22 cellular contexts compared by ENCODE assay signal in genomic region chr6:24546432-24546831, GRCh38. TPM values are rescaled to one million over a fixed set of nuclear protein-coding genes. Genes with fewer than 3 reads are reported as not detected.
DNase-seq lines count a peak whose midpoint lies in the region; ATAC-seq and TF ChIP-seq lines count a peak whose summit lies in the region.
"Had no signal": no experiment of that assay in that cellular context is flagged by ENCODE, and none has a peak within 500 bp of the region (broad histone marks: within the 10 kb centered on the region; RNA-seq: fewer than 3 reads in every experiment).

No MANE protein-coding gene starts in this region.

- H3K4me1 ChIP-seq in heart left ventricle: peaks cover 0 to 7% (median 0%) of the 10 kb centered on the region in 12 donors
- peaks cover 0 to 5% of the 10 kb centered on the region in 2 donors for H3K4me1 ChIP-seq in naive thymus-derived CD4-positive, alpha-beta T cell (ENCODE audit: control insufficient read depth in 2 of 2, insufficient read depth in 2 of 2, low read length in 2 of 2)

- H3K36me3 Mint-ChIP-seq in naive thymus-derived CD4-positive, alpha-beta T cell: peaks cover 0 to 4% (median 0%) of the 10 kb centered on the region in 5 donors
- H3K36me3 Mint-ChIP-seq: CD14-positive monocyte had no signal

- peak; percentile 6 for DNase-seq in DMS 273 (lab: John Stamatoyannopoulos, UW; ENCODE audit: unreplicated experiment)
- DNase-seq in DMS 273 treated with DMSO at 0.1 percent for 48 hours (lab: John Stamatoyannopoulos, UW): no peak
- no peak for DNase-seq in heart left ventricle
- DNase-seq in left cardiac atrium: no peak
- peak; percentile 48 to 87 for DNase-seq in NCI-H524 (lab: John Stamatoyannopoulos, UW)
- DNase-seq in occipital lobe (lab: John Stamatoyannopoulos, UW): peak; percentile 6
- DNase-seq in naive thymus-derived CD4-positive, alpha-beta T cell: no peak
- DNase-seq: BE2C, Calu3, COR-L47, DMS79, EL, GDM1, GM23248, H9 had no signal

- no peak overlapping the region for H3K27ac ChIP-seq in heart left ventricle
- H3K27ac ChIP-seq in naive thymus-derived CD4-positive, alpha-beta T cell (ENCODE audit: low read depth, low read length): no peak overlapping the region
- H3K27ac ChIP-seq: 22Rv1; BLaER1 treated with 17β-estradiol and CSF1 and Interleukin-3, amounts not matched to agents 10 nM and 100 nM; GM23248 had no signal

- H3K4me3 ChIP-seq in heart left ventricle: no peak overlapping the region
- H3K4me3 ChIP-seq in naive thymus-derived CD4-positive, alpha-beta T cell (ENCODE audit: low read length): no peak overlapping the region
- H3K4me3 ChIP-seq: BLaER1 treated with 17β-estradiol and CSF1 and Interleukin-3, amounts not matched to agents 10 nM and 100 nM; GM12878; GM23248 had no signal

- TF ChIP-seq CTCF in heart left ventricle (IDR thresholded peaks at IDR 0.05): no peak

- no peaks in the 10 kb centered on the region for H3K9me3 ChIP-seq in heart left ventricle
- no peaks in the 10 kb centered on the region for H3K9me3 ChIP-seq in naive thymus-derived CD4-positive, alpha-beta T cell (ENCODE audit: control insufficient read depth in 2 of 3, low read length in 3 of 3)
- H3K9me3 ChIP-seq: BE2C had no signal

- CTCF ChIA-PET in naive thymus-derived CD4-positive, alpha-beta T cell (lab: Charles Lee): interaction anchor here (0.6 kb wide), 1 partner anchor 96 kb away, joined by 3 read pairs; no protein-coding TSS in a partner anchor

- H3K27ac Mint-ChIP-seq in naive thymus-derived CD4-positive, alpha-beta T cell: no peak overlapping the region
- H3K27ac Mint-ChIP-seq: CD14-positive monocyte; CD4-positive, alpha-beta T cell had no signal

- 41 to 56% (median 51%) methylated on average over 7 of the region's 7 CpGs for WGBS in heart left ventricle, 4 donors

- H3K9me3 Mint-ChIP-seq in naive thymus-derived CD4-positive, alpha-beta T cell: no peaks in the 10 kb centered on the region
- H3K9me3 Mint-ChIP-seq: CD14-positive monocyte; CD4-positive, alpha-beta T cell; H9 had no signal

- POLR2A ChIA-PET in naive thymus-derived CD4-positive, alpha-beta T cell (lab: Charles Lee): interaction anchor here (0.7 kb wide), 1 partner anchor 223 kb away, joined by 3 read pairs; no protein-coding TSS in a partner anchor

- H3K27me3 ChIP-seq in heart left ventricle: peaks cover 0 to 27% (median 4%) of the 10 kb centered on the region in 9 donors
- no peaks in the 10 kb centered on the region for H3K27me3 ChIP-seq in naive thymus-derived CD4-positive, alpha-beta T cell (ENCODE audit: control insufficient read depth in 2 of 2, insufficient read depth in 2 of 2, low read length in 2 of 2)
- H3K27me3 ChIP-seq: BE2C; BLaER1 treated with 17β-estradiol and CSF1 and Interleukin-3, amounts not matched to agents 10 nM and 100 nM had no signal

- H3K4me3 Mint-ChIP-seq in naive thymus-derived CD4-positive, alpha-beta T cell: no peak overlapping the region
- H3K4me3 Mint-ChIP-seq: CD4-positive, alpha-beta T cell; H9 had no signal

- intact Hi-C loops in heart left ventricle (cut with DNase I): no loop called here
- intact Hi-C loops in left cardiac atrium (cut with DNase I): no loop called here
- intact Hi-C loops in naive thymus-derived CD4-positive, alpha-beta T cell (cut with micrococcal nuclease): loop anchor here in 1 of 2 donors (2.0 kb wide), 1 partner anchor 34 kb away; no protein-coding TSS in a partner anchor

- H3K27me3 Mint-ChIP-seq in naive thymus-derived CD4-positive, alpha-beta T cell: peaks cover 0 to 27% (median 9%) of the 10 kb centered on the region in 5 donors

- H3K4me1 Mint-ChIP-seq in naive thymus-derived CD4-positive, alpha-beta T cell: peaks cover 0 to 10% (median 8%) of the 10 kb centered on the region in 7 donors

- ATAC-seq in heart left ventricle (peak in 3 of 4 donors; percentile 62 to 68 (median 63)), left cardiac atrium (no peak), GM18867 (IDR thresholded peaks at IDR 0.05; ENCODE audit: unreplicated experiment) (no peak)
- ATAC-seq in naive thymus-derived CD4-positive, alpha-beta T cell: no peak
- ATAC-seq: HCT116 had no signal

- TF ChIP-seq POLR2A in heart left ventricle (IDR thresholded peaks at IDR 0.05): no peak

- no peaks in the 10 kb centered on the region for H3K36me3 ChIP-seq in heart left ventricle
- no peaks in the 10 kb centered on the region for H3K36me3 ChIP-seq in naive thymus-derived CD4-positive, alpha-beta T cell (ENCODE audit: control insufficient read depth in 2 of 3, insufficient read depth in 3 of 3, low read length in 3 of 3)
- H3K36me3 ChIP-seq: BE2C; BLaER1 treated with 17β-estradiol and CSF1 and Interleukin-3, amounts not matched to agents 10 nM and 100 nM had no signal

RNA-seq across cellular contexts. Expression of gene ALDH5A1, which starts 51.7 kb away (rescaled TPM):
- 10 to 100 TPM; 16.6 to 35.5 (median 20.6) TPM for total RNA-seq in heart left ventricle
- polyA plus RNA-seq in heart left ventricle: 1 to 10 TPM; 3.0 to 8.9 TPM
- 10 to 100 TPM; 16.2 to 18.1 TPM for total RNA-seq in left cardiac atrium
- 12.2 TPM for total RNA-seq in occipital lobe
- 10 to 100 TPM in 2 of 5 experiments, 1 to 10 TPM in 3; 5.7 to 20.6 (median 8.9) TPM for total RNA-seq in naive thymus-derived CD4-positive, alpha-beta T cell
- 10 to 100 TPM; 12.3 to 18.5 TPM for polyA plus RNA-seq in naive thymus-derived CD4-positive, alpha-beta T cell

RNA-seq across cellular contexts. Expression of gene GPLD1, which starts 57.1 kb away (rescaled TPM):
- under 1 TPM; 0.39 to 0.99 (median 0.85) TPM for total RNA-seq in heart left ventricle
- under 1 TPM; 0.18 to 0.34 TPM for polyA plus RNA-seq in heart left ventricle
- 1 to 10 TPM; 1.2 to 1.9 TPM for total RNA-seq in left cardiac atrium
- total RNA-seq in occipital lobe: 12.6 TPM
- 1 to 10 TPM in 3 of 5 experiments, under 1 TPM in 2; 0.44 to 1.7 (median 1.2) TPM for total RNA-seq in naive thymus-derived CD4-positive, alpha-beta T cell
- under 1 TPM; 0.63 to 0.94 TPM for polyA plus RNA-seq in naive thymus-derived CD4-positive, alpha-beta T cell
- polyA plus RNA-seq: CD14-positive monocyte had no signal

Comparison
In these comparisons a context has a peak if more than half of its experiments do, and no peak if none do; other contexts are left out.
1. DNase-seq: peak in DMS 273 (single experiment), NCI-H524 (2 of 2) and occipital lobe (single experiment); none in DMS 273 treated with DMSO at 0.1 percent for 48 hours (single experiment), heart left ventricle (0 of 5), left cardiac atrium (single experiment) and naive thymus-derived CD4-positive, alpha-beta T cell (0 of 9).
2. ATAC-seq: peak in heart left ventricle (3 of 4); none in left cardiac atrium (0 of 2), GM18867 (single experiment) and naive thymus-derived CD4-positive, alpha-beta T cell (single experiment).